22 cellular contexts compared by ENCODE assay signal in the genomic region with DNA sequence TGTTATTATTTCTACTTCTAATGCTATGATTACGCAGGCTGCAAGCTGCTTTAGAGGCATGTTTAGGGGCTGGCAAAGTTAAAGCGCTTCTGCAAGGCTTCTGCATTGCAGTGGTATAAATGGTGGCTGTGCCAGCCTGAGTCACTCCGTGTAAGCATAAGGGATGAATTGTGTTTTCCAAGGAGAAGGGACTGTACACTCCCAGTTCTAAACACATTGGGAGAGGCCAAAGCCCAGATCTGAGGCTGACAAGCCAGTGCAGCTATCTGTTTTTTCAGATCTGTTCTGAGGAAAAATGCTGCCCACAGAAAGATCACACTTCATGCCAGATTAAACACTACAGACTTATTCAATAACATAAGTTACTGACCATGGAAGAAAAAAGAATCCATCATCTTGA.
DNase-seq lines count a peak whose midpoint lies in the region; ATAC-seq and TF ChIP-seq lines count a peak whose summit lies in the region.
"Had no signal": no experiment of that assay in that cellular context is flagged by ENCODE, and none has a peak within 500 bp of the region (broad histone marks: within the 10 kb centered on the region; RNA-seq: fewer than 3 reads in every experiment).

No MANE protein-coding gene starts in this region.

- no peaks in the 10 kb centered on the region for H3K36me3 ChIP-seq in mammary epithelial cell (ENCODE audit: insufficient read depth, low read length)
- H3K36me3 ChIP-seq in breast epithelium: no peaks in the 10 kb centered on the region
- peaks cover 4 to 28% (median 12%) of the 10 kb centered on the region in 4 donors for H3K36me3 ChIP-seq in esophagus muscularis mucosa
- H3K36me3 ChIP-seq: neutrophil, transverse colon had no signal

- dilution Hi-C loops in mammary epithelial cell (cut with HindIII; ENCODE audit: low sequenced_read_pairs): no loop called here

- H3K27me3 Mint-ChIP-seq in stimulated activated naive B cell treated with anti-CD40 and anti-IgM and Interleukin-4, amounts not matched to agents 10 μg/mL and 1 μg/mL and 100 μg/mL, for 72 hours: no peaks in the 10 kb centered on the region

- no peak overlapping the region for H3K9ac ChIP-seq in mammary epithelial cell (ENCODE audit: insufficient read depth, low read length)
- H3K9ac ChIP-seq: KMS-11 had no signal

- TF ChIP-seq POLR2A in breast epithelium (IDR thresholded peaks at IDR 0.05) (no peak), esophagus muscularis mucosa (IDR thresholded peaks at IDR 0.05; ENCODE audit: low read depth) (no peak)

- WGBS in mammary epithelial cell (ENCODE audit: low coverage, missing lambda C conversion rate): 51% methylated on average over 3 of the region's 3 CpGs
- 63% methylated on average over 3 of the region's 3 CpGs for WGBS in esophagus muscularis mucosa

- H2AFZ ChIP-seq in mammary epithelial cell (ENCODE audit: low read depth, low read length): no peak overlapping the region

- H3K4me3 ChIP-seq in mammary epithelial cell (replicated peaks in 1 of 3; ENCODE audit: insufficient read depth in 1 of 3, low read depth in 2 of 3, low read length in 3 of 3): no peak overlapping the region
- no peak overlapping the region for H3K4me3 ChIP-seq in breast epithelium
- no peak overlapping the region for H3K4me3 ChIP-seq in esophagus muscularis mucosa
- H3K4me3 ChIP-seq: transverse colon had no signal

- H3K36me3 Mint-ChIP-seq in stimulated activated naive B cell treated with anti-CD40 and anti-IgM and Interleukin-4, amounts not matched to agents 10 μg/mL and 1 μg/mL and 100 μg/mL, for 72 hours: no peaks in the 10 kb centered on the region
- H3K36me3 Mint-ChIP-seq: activated naive CD8-positive, alpha-beta T cell treated with anti-CD3 and anti-CD28 coated beads, Interleukin-2, amount 10 ng/mL, durations not matched to agents 7 days and 5 days; CD14-positive monocyte; immature natural killer cell had no signal

- TF ChIP-seq CTCF in mammary epithelial cell (conservative IDR thresholded peaks at IDR 0.05 in 1 of 2, IDR thresholded peaks at IDR 0.05 in 1 of 2; ENCODE audit: extremely low read depth in 1 of 2, insufficient read depth in 1 of 2, low read depth in 1 of 2, low read length in 2 of 2): no peak
- TF ChIP-seq CTCF in breast epithelium (IDR thresholded peaks at IDR 0.05): no peak
- TF ChIP-seq CTCF in esophagus muscularis mucosa (IDR thresholded peaks at IDR 0.05): no peak
- TF ChIP-seq CTCF in GM13977 (IDR thresholded peaks at IDR 0.05; ENCODE audit: extremely low read depth, insufficient read depth, missing control alignments): no peak

- H3K4me1 Mint-ChIP-seq in stimulated activated naive B cell treated with anti-CD40 and anti-IgM and Interleukin-4, amounts not matched to agents 10 μg/mL and 1 μg/mL and 100 μg/mL, for 72 hours: no peaks in the 10 kb centered on the region
- H3K4me1 Mint-ChIP-seq: activated naive CD8-positive, alpha-beta T cell treated with anti-CD3 and anti-CD28 coated beads, Interleukin-2, amount 10 ng/mL, durations not matched to agents 7 days and 5 days; CD14-positive monocyte; central memory CD8-positive, alpha-beta T cell; immature natural killer cell had no signal

- no peak overlapping the region for H3K27ac ChIP-seq in mammary epithelial cell (ENCODE audit: insufficient read depth, low read depth, low read length)
- H3K27ac ChIP-seq in breast epithelium: no peak overlapping the region
- peak overlapping the region; percentile 66 to 77 (median 72) for H3K27ac ChIP-seq in esophagus muscularis mucosa (replicated peaks in 1 of 4)
- H3K27ac ChIP-seq: KMS-11, neutrophil had no signal

- no peak overlapping the region for H3K4me3 Mint-ChIP-seq in stimulated activated naive B cell treated with anti-CD40 and anti-IgM and Interleukin-4, amounts not matched to agents 10 μg/mL and 1 μg/mL and 100 μg/mL, for 72 hours
- H3K4me3 Mint-ChIP-seq: activated CD8-positive, alpha-beta T cell treated with anti-CD3 and anti-CD28 coated beads, Interleukin-2, amount 10 ng/mL, durations not matched to agents 7 days and 5 days; activated naive CD8-positive, alpha-beta T cell treated with anti-CD3 and anti-CD28 coated beads, Interleukin-2, amount 10 ng/mL, durations not matched to agents 7 days and 5 days; activated T-cell treated with anti-CD3 and anti-CD28 coated beads, Interleukin-2, amount 50 U/mL, for 72 hours; CD14-positive monocyte; central memory CD8-positive, alpha-beta T cell; immature natural killer cell had no signal

- H3K9me3 Mint-ChIP-seq in stimulated activated naive B cell treated with anti-CD40 and anti-IgM and Interleukin-4, amounts not matched to agents 10 μg/mL and 1 μg/mL and 100 μg/mL, for 72 hours: peaks cover 0 to 6% of the 10 kb centered on the region in 2 donors
- H3K9me3 Mint-ChIP-seq: activated naive CD8-positive, alpha-beta T cell treated with anti-CD3 and anti-CD28 coated beads, Interleukin-2, amount 10 ng/mL, durations not matched to agents 7 days and 5 days; activated T-cell treated with anti-CD3 and anti-CD28 coated beads, Interleukin-2, amount 50 U/mL, for 72 hours; central memory CD8-positive, alpha-beta T cell had no signal

- no TSS peak for BruUV-seq in mammary epithelial cell (replicated peaks; lab: Mats Ljungman, UMichigan)

- H3K79me2 ChIP-seq in mammary epithelial cell (ENCODE audit: insufficient read depth, low read length): peaks cover 40% of the 10 kb centered on the region

- no peak overlapping the region for H3K27ac Mint-ChIP-seq in stimulated activated naive B cell treated with anti-CD40 and anti-IgM and Interleukin-4, amounts not matched to agents 10 μg/mL and 1 μg/mL and 100 μg/mL, for 72 hours
- H3K27ac Mint-ChIP-seq: activated CD8-positive, alpha-beta T cell treated with anti-CD3 and anti-CD28 coated beads, Interleukin-2, amount 10 ng/mL, durations not matched to agents 7 days and 5 days; activated naive CD8-positive, alpha-beta T cell treated with anti-CD3 and anti-CD28 coated beads, Interleukin-2, amount 10 ng/mL, durations not matched to agents 7 days and 5 days; activated T-cell treated with anti-CD3 and anti-CD28 coated beads, Interleukin-2, amount 50 U/mL, for 72 hours; CD14-positive monocyte; immature natural killer cell had no signal

- H3K4me2 ChIP-seq in mammary epithelial cell (ENCODE audit: insufficient read depth, low read depth, low read length): no peak overlapping the region
- H3K4me2 ChIP-seq: KMS-11 had no signal

- H4K20me1 ChIP-seq in mammary epithelial cell (ENCODE audit: insufficient read depth, low read length): no peaks in the 10 kb centered on the region

- H3K27me3 ChIP-seq in mammary epithelial cell (ENCODE audit: insufficient read depth, low read length) (no peaks in the 10 kb centered on the region), breast epithelium (no peaks in the 10 kb centered on the region), esophagus muscularis mucosa (no peaks in the 10 kb centered on the region)
- H3K27me3 ChIP-seq: neutrophil, transverse colon had no signal

- H3K9me3 ChIP-seq in mammary epithelial cell (replicated peaks; ENCODE audit: insufficient read depth, low read length) (no peaks in the 10 kb centered on the region), breast epithelium (no peaks in the 10 kb centered on the region), esophagus muscularis mucosa (no peaks in the 10 kb centered on the region)
- H3K9me3 ChIP-seq: neutrophil, transverse colon had no signal

- in situ Hi-C loops in mammary epithelial cell (cut with MboI; ENCODE audit: low sequenced_read_pairs in 2 of 2) (no loop called here), GM13977 (cut with MboI; ENCODE audit: low pct_unique_long_range_greater_than_20kb, low sequenced_read_pairs, unreplicated experiment) (no loop called here)

- ATAC-seq in stimulated activated naive B cell treated with anti-CD40 and anti-IgM and Interleukin-4, amounts not matched to agents 10 μg/mL and 1 μg/mL and 100 μg/mL, for 72 hours (replicated peaks): no peak
- ATAC-seq in HG03108 (IDR thresholded peaks at IDR 0.05; ENCODE audit: unreplicated experiment): no peak
- ATAC-seq: activated CD8-positive, alpha-beta T cell treated with anti-CD3 and anti-CD28 coated beads, Interleukin-2, amount 10 ng/mL, durations not matched to agents 7 days and 5 days; activated T-cell treated with anti-CD3 and anti-CD28 coated beads, Interleukin-2, amount 50 U/mL, for 72 hours had no signal

- intact Hi-C loops in mammary epithelial cell (cut with micrococcal nuclease) (no loop called here), breast epithelium (cut with DNase I; ENCODE audit: low total_unique reads) (no loop called here), esophagus muscularis mucosa (cut with DNase I) (no loop called here)

- H3K4me1 ChIP-seq in mammary epithelial cell (ENCODE audit: insufficient read depth, low read length) (peaks cover 34% of the 10 kb centered on the region), breast epithelium (peaks cover 0 to 6% of the 10 kb centered on the region in 2 donors), esophagus muscularis mucosa (peaks cover 13 to 92% (median 86%) of the 10 kb centered on the region in 4 donors)

- TF ChIP-seq EP300 in esophagus muscularis mucosa (IDR thresholded peaks at IDR 0.05): no peak

- CTCF ChIA-PET in mammary epithelial cell (lab: Charles Lee; ENCODE audit: low non-redundant PET): no interaction called here

- peak; percentile 44 for DNase-seq in mammary epithelial cell
- no peak for DNase-seq in breast epithelium (ENCODE audit: low spot score in 2 of 2)
- DNase-seq in esophagus muscularis mucosa (ENCODE audit: extremely low spot score): no peak
- peak; percentile 18 for DNase-seq in occipital lobe (lab: John Stamatoyannopoulos, UW)
- DNase-seq in KG1 (lab: John Stamatoyannopoulos, UW): no peak
- no peak for DNase-seq in stimulated activated naive B cell treated with anti-CD40 and anti-IgM and Interleukin-4, amounts not matched to agents 10 μg/mL and 1 μg/mL and 100 μg/mL, for 72 hours
- DNase-seq in GM13977 (ENCODE audit: low spot score): no peak
- DNase-seq: activated CD8-positive, alpha-beta T cell treated with anti-CD3 and anti-CD28 coated beads, Interleukin-2, amount 10 ng/mL, durations not matched to agents 7 days and 5 days; activated naive CD8-positive, alpha-beta T cell treated with anti-CD3 and anti-CD28 coated beads, Interleukin-2, amount 10 ng/mL, durations not matched to agents 7 days and 5 days; activated T-cell treated with anti-CD3 and anti-CD28 coated beads, Interleukin-2, amount 50 U/mL, for 72 hours; glutamatergic neuron; immature natural killer cell; mesenchymal stem cell; NCI-H1105; stimulated activated CD4-positive, alpha-beta T cell treated with anti-CD3 and anti-CD28 coated beads, Interleukin-4, amount 100 ng/mL, for 4 hours; SW 1271; transverse colon had no signal

Comparison
In these comparisons a context has a peak if more than half of its experiments do, and no peak if none do; other contexts are left out.
1. DNase-seq: peak in mammary epithelial cell (single experiment) and occipital lobe (single experiment); none in breast epithelium (0 of 2), esophagus muscularis mucosa (single experiment), KG1 (single experiment), stimulated activated naive B cell treated with anti-CD40 and anti-IgM and Interleukin-4, amounts not matched to agents 10 μg/mL and 1 μg/mL and 100 μg/mL, for 72 hours (single experiment) and GM13977 (single experiment).
2. H3K27ac ChIP-seq: peak in esophagus muscularis mucosa (4 of 4); none in mammary epithelial cell (single experiment) and breast epithelium (0 of 2).